Comparison of ENCODE assay signal across 8 cellular contexts in genomic region chr18:48974304-48975220, GRCh38. TPM values are rescaled to one million over a fixed set of nuclear protein-coding genes. Genes with fewer than 3 reads are reported as not detected.
DNase-seq lines count a peak whose midpoint lies in the region; ATAC-seq and TF ChIP-seq lines count a peak whose summit lies in the region.

No MANE protein-coding gene starts in this region.

- no peaks in the 10 kb centered on the region for H3K9me3 ChIP-seq in CD4-positive, CD25-positive, alpha-beta regulatory T cell (ENCODE audit: control insufficient read depth in 2 of 2, low read length in 2 of 2)
- no peaks in the 10 kb centered on the region for H3K9me3 ChIP-seq in OCI-LY3 (ENCODE audit: insufficient read depth, low read length)

- H3K27ac ChIP-seq in CD4-positive, CD25-positive, alpha-beta regulatory T cell (ENCODE audit: insufficient read depth, low read length, poor library complexity, severe bottlenecking): no peak overlapping the region
- H3K27ac ChIP-seq in OCI-LY3 (ENCODE audit: low read length): no peak overlapping the region

- H3K9ac ChIP-seq in OCI-LY3 (ENCODE audit: low read length): peak overlapping the region; percentile 66

- H3K27me3 Mint-ChIP-seq in CD4-positive, CD25-positive, alpha-beta regulatory T cell: peaks cover 45% of the 10 kb centered on the region
- H3K27me3 Mint-ChIP-seq in neural crest cell (ENCODE audit: low read depth): peaks cover 62% of the 10 kb centered on the region

- peak overlapping the region; percentile 78 to 90 (median 86) for H3K4me3 Mint-ChIP-seq in CD4-positive, CD25-positive, alpha-beta regulatory T cell
- H3K4me3 Mint-ChIP-seq in neural crest cell: peak overlapping the region; percentile 77

- H3K4me1 ChIP-seq in CD4-positive, CD25-positive, alpha-beta regulatory T cell (ENCODE audit: control insufficient read depth, insufficient read depth, low read length, poor library complexity, severe bottlenecking): peaks cover 13% of the 10 kb centered on the region
- H3K4me1 ChIP-seq in OCI-LY3 (ENCODE audit: low read length): peaks cover 3% of the 10 kb centered on the region; the same call in 1 of the 2 replicates

- no peaks in the 10 kb centered on the region for H3K79me2 ChIP-seq in OCI-LY3 (ENCODE audit: low read length)

- H3K4me3 ChIP-seq in CD4-positive, CD25-positive, alpha-beta regulatory T cell (ENCODE audit: low read depth, low read length): no peak overlapping the region
- H3K4me3 ChIP-seq in OCI-LY3 (ENCODE audit: low read length): peak overlapping the region; percentile 80

- no peaks in the 10 kb centered on the region for H3K36me3 Mint-ChIP-seq in CD4-positive, CD25-positive, alpha-beta regulatory T cell
- H3K36me3 Mint-ChIP-seq in neural crest cell (ENCODE audit: low read depth): no peaks in the 10 kb centered on the region

- H2AFZ ChIP-seq in OCI-LY3 (ENCODE audit: low read depth, low read length): peak overlapping the region; percentile 80

- DNase-seq in CD4-positive, CD25-positive, alpha-beta regulatory T cell: no peak
- DNase-seq in neural crest cell (ENCODE audit: low read depth, low spot score) (no peak), glomerular visceral epithelial cell (ENCODE audit: extremely low spot score) (no peak), Ammon's horn (ENCODE audit: low spot score) (no peak)

- no peak overlapping the region for H3K27ac Mint-ChIP-seq in CD4-positive, CD25-positive, alpha-beta regulatory T cell
- no peak overlapping the region for H3K27ac Mint-ChIP-seq in neural crest cell (ENCODE audit: unreplicated experiment)

- H4K20me1 ChIP-seq in OCI-LY3 (ENCODE audit: insufficient read depth, low read length): no peaks in the 10 kb centered on the region

- H3K36me3 ChIP-seq in CD4-positive, CD25-positive, alpha-beta regulatory T cell (ENCODE audit: control insufficient read depth, insufficient read depth, low read length): no peaks in the 10 kb centered on the region
- no peaks in the 10 kb centered on the region for H3K36me3 ChIP-seq in OCI-LY3 (replicated peaks; ENCODE audit: low read depth, low read length)

- peak overlapping the region; percentile 63 for H3K4me2 ChIP-seq in OCI-LY3 (ENCODE audit: low read length)

- ATAC-seq in CD4-positive, CD25-positive, alpha-beta regulatory T cell (ENCODE audit: low read depth in 2 of 2): no peak
- ATAC-seq in esophagus mucosa: peak; percentile 21
- no peak for ATAC-seq in GM21723 (IDR thresholded peaks at IDR 0.05; ENCODE audit: unreplicated experiment)
- ATAC-seq in GM21528 (IDR thresholded peaks at IDR 0.05; ENCODE audit: low FRiP score, unreplicated experiment): no peak

- H3K27me3 ChIP-seq in CD4-positive, CD25-positive, alpha-beta regulatory T cell (ENCODE audit: control insufficient read depth, insufficient read depth, low read length): peaks cover 7% of the 10 kb centered on the region
- H3K27me3 ChIP-seq in OCI-LY3 (ENCODE audit: low read depth, low read length): peaks cover 35% of the 10 kb centered on the region

- H3K9me3 Mint-ChIP-seq in CD4-positive, CD25-positive, alpha-beta regulatory T cell: peaks cover 0 to 3% (median 0%) of the 10 kb centered on the region in 7 donors
- no peaks in the 10 kb centered on the region for H3K9me3 Mint-ChIP-seq in neural crest cell

- TF ChIP-seq CTCF in OCI-LY3 (IDR thresholded peaks at IDR 0.05; ENCODE audit: low read depth, low read length) (peak; percentile 32; the same call in 1 of the 2 replicates), neural crest cell (conservative IDR thresholded peaks at IDR 0.05) (no peak)

- H3K4me1 Mint-ChIP-seq in CD4-positive, CD25-positive, alpha-beta regulatory T cell: peaks cover 0 to 15% (median under 1%) of the 10 kb centered on the region in 4 donors
- peaks cover 18% of the 10 kb centered on the region for H3K4me1 Mint-ChIP-seq in neural crest cell

RNA-seq across cellular contexts. Expression of gene SMAD7, which starts 23.8 kb away (rescaled TPM):
- 64.0 TPM for total RNA-seq in CD4-positive, CD25-positive, alpha-beta regulatory T cell
- 1 to 10 TPM; 1.7 to 7.2 (median 6.3) TPM for polyA plus RNA-seq in CD4-positive, CD25-positive, alpha-beta regulatory T cell
- total RNA-seq in esophagus mucosa (3.7 TPM), neural crest cell (1.8 and 2.0 TPM in 2 replicates)

Comparison
In these comparisons a context has a peak if more than half of its experiments do, and no peak if none do; other contexts are left out.
1. RNA of gene SMAD7, which starts 23.8 kb away (total RNA-seq): 64.0 TPM in CD4-positive, CD25-positive, alpha-beta regulatory T cell (single experiment); 3.7 TPM in esophagus mucosa (single experiment) and 1.8 to 2.0 TPM in neural crest cell; every median in the first group is over 10 times any median in the second.